In the genomic region with DNA sequence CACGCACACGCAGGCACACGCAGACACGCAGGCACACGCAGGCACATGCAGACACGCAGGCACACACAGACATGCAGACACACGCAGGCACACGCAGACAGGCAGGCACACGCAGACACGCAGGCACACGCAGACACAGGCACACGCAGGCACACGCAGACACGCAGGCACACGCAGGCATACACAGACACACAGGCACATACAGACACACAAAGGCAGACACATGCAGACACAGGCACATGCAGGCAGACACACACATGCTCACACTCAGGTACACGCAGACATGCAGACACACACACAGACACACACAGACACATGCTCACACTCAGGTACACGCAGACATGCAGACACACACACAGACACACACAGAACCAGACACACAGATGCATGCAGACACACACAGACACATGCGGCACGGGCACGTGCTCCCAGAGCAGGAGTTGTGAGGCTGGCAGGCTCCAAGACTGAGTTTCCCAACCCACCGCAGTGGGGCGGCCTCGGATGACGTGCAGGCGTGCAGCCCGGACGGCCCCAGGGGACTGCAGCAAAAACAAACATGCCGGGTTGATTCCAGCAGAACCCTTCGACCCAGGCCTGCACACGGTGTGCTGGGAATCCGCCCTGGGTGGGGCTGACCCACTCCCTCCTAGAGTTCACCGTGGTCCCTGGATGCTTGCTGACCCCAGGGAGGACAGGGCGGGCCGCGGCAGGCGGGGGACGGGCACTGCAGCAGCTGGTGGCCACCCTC, we compare ENCODE assay signal across 12 cellular contexts.
DNase-seq lines count a peak whose midpoint lies in the region; ATAC-seq, FAIRE-seq and TF ChIP-seq lines count a peak whose summit lies in the region.
"Had no signal": no experiment of that assay in that cellular context is flagged by ENCODE, and none has a peak within 500 bp of the region (broad histone marks: within the 10 kb centered on the region; RNA-seq: fewer than 3 reads in every experiment).

No MANE protein-coding gene starts in this region.

- no peak overlapping the region for H4K91ac ChIP-seq in H9 (ENCODE audit: insufficient read length, low read depth, low read length)

- no peak for DNase-seq in H9
- DNase-seq in GM12878 (ENCODE audit: low read depth, low spot score), result no peak
- peak; percentile 94 for DNase-seq in kidney
- peak; percentile 83 for DNase-seq in testis
- no peak for DNase-seq in NCI-H524 treated with DMSO at 0.1 percent for 48 hours (lab: John Stamatoyannopoulos, UW)
- no peak for DNase-seq in midbrain (lab: John Stamatoyannopoulos, UW)
- DNase-seq in natural killer cell, result no peak
- DNase-seq: activated T-cell treated with anti-CD3 and anti-CD28 coated beads, Interleukin-2, amount 50 U/mL, for 48 hours; effector CD8-positive, alpha-beta T cell; NCI-H2029 had no signal

- no peaks in the 10 kb centered on the region for H3K4me1 ChIP-seq in H9 (ENCODE audit: insufficient read depth, low read length)
- peaks cover 7% of the 10 kb centered on the region; the same call in 1 of the 2 replicates for H3K4me1 ChIP-seq in GM12878 (ENCODE audit: control insufficient read depth, insufficient read depth, low read length)
- peaks cover 25 to 27% of the 10 kb centered on the region in 2 donors for H3K4me1 ChIP-seq in kidney (ENCODE audit: control insufficient read depth in 1 of 2, insufficient read depth in 1 of 2, low read depth in 1 of 2, low read length in 2 of 2)
- H3K4me1 ChIP-seq in testis, result peaks cover 18% of the 10 kb centered on the region

- TF ChIP-seq POLR2A in GM12878 (IDR thresholded peaks at IDR 0.05; ENCODE audit: low read depth, low read length), result peak; percentile 45
- TF ChIP-seq POLR2A in testis (IDR thresholded peaks at IDR 0.05), result no peak

- H3K27me3 ChIP-seq in H9 (ENCODE audit: insufficient read depth, low read length) (no peaks in the 10 kb centered on the region), GM12878 (replicated peaks in 1 of 2; ENCODE audit: control insufficient read depth in 2 of 2, insufficient read depth in 2 of 2, low read length in 1 of 2) (no peaks in the 10 kb centered on the region), testis (no peaks in the 10 kb centered on the region)

- no peak overlapping the region for H2AK5ac ChIP-seq in H9 (ENCODE audit: insufficient read length, low read length)

- peak overlapping the region; percentile 22 for H4K5ac ChIP-seq in H9 (ENCODE audit: insufficient read length, low read depth, low read length)

- peaks cover 0 to 2% (median 0%) of the 10 kb centered on the region in 3 experiments; a peak in 2 of 7 replicates for H3K36me3 Mint-ChIP-seq in H9 (ENCODE audit: insufficient read depth in 1 of 3, low read depth in 3 of 3)
- H3K36me3 Mint-ChIP-seq in natural killer cell, result no peaks in the 10 kb centered on the region

- in situ Hi-C loops in GM12878 (cut with MboI), result no loop called here

- H3K4me1 Mint-ChIP-seq in H9 (peaks cover 8 to 10% of the 10 kb centered on the region in 2 experiments), natural killer cell (peaks cover 0 to 6% of the 10 kb centered on the region in 2 donors)

- no peak overlapping the region for H3T11ph ChIP-seq in H9 (ENCODE audit: low read length)

- no peak overlapping the region for H2BK5ac ChIP-seq in H9 (ENCODE audit: insufficient read length, low read length)

- peak overlapping the region; percentile 90 for H4K8ac ChIP-seq in H9 (replicated peaks; ENCODE audit: insufficient read length, low read depth, low read length)

- H3K36me3 ChIP-seq in GM12878 (ENCODE audit: control insufficient read depth in 2 of 2, insufficient read depth in 2 of 2, low read length in 1 of 2) (no peaks in the 10 kb centered on the region), kidney (ENCODE audit: control insufficient read depth in 1 of 2, insufficient read depth in 2 of 2, low read length in 2 of 2) (no peaks in the 10 kb centered on the region), testis (ENCODE audit: low read depth, missing control alignments) (no peaks in the 10 kb centered on the region)

- H3K14ac ChIP-seq in H9 (ENCODE audit: insufficient read depth, low read length), result no peak overlapping the region; the same call in 1 of the 2 replicates

- H2AFZ ChIP-seq in H9 (ENCODE audit: low read length) (no peak overlapping the region), GM12878 (ENCODE audit: control insufficient read depth, low read depth, low read length) (no peak overlapping the region)

- ATAC-seq in GM12878 (no peak), natural killer cell (no peak), GM21381 (IDR thresholded peaks at IDR 0.05; ENCODE audit: unreplicated experiment) (no peak)

- H3K4me3 Mint-ChIP-seq in H9 (no peak overlapping the region), natural killer cell (no peak overlapping the region)

- H3K18ac ChIP-seq in H9 (ENCODE audit: insufficient read length, low read depth, low read length), result peak overlapping the region; percentile 71

- H3K9me3 Mint-ChIP-seq in H9, result peaks cover 0 to 2% of the 10 kb centered on the region in 2 experiments; a peak in 3 of 5 replicates
- H3K9me3 Mint-ChIP-seq in natural killer cell, result no peaks in the 10 kb centered on the region

- H3K4me3 ChIP-seq in GM12878 (no peak overlapping the region), kidney (ENCODE audit: low read length in 2 of 2) (no peak overlapping the region), testis (no peak overlapping the region)

- H3K27ac ChIP-seq in H9 (ENCODE audit: insufficient read length, low read depth, low read length) (no peak overlapping the region), GM12878 (ENCODE audit: control insufficient read depth, insufficient read depth) (no peak overlapping the region), kidney (ENCODE audit: low read depth in 2 of 2, low read length in 2 of 2) (no peak overlapping the region), testis (peak overlapping the region in 1 of 2 donors; percentile 20)

- no peak overlapping the region for H3K23ac ChIP-seq in H9 (ENCODE audit: insufficient read length, low read depth, low read length)

- no peak overlapping the region for H2BK120ac ChIP-seq in H9 (ENCODE audit: low read depth, low read length, poor library complexity, severe bottlenecking)

- no peaks in the 10 kb centered on the region for H3K9me3 ChIP-seq in H9 (ENCODE audit: control insufficient read depth, low read depth, low read length)
- H3K9me3 ChIP-seq in GM12878 (replicated peaks; ENCODE audit: control insufficient read depth, insufficient read depth, low read length), result no peaks in the 10 kb centered on the region; the same call in 2 of the 3 replicates
- no peaks in the 10 kb centered on the region for H3K9me3 ChIP-seq in kidney (ENCODE audit: control insufficient read depth in 1 of 2, low read length in 2 of 2)
- H3K9me3 ChIP-seq in testis, result no peaks in the 10 kb centered on the region

- no peak for TF ChIP-seq RAD21 in GM12878 (IDR thresholded peaks at IDR 0.05; ENCODE audit: insufficient read depth, low read depth, low read length)

- no peak for TF ChIP-seq CTCF in H9 (conservative IDR thresholded peaks at IDR 0.05)
- TF ChIP-seq CTCF in GM12878 (IDR thresholded peaks at IDR 0.05 in 2 of 3, conservative IDR thresholded peaks at IDR 0.05 in 1 of 3; ENCODE audit: control insufficient read depth in 2 of 3, extremely low read depth in 1 of 3, insufficient read depth in 1 of 3, low read depth in 3 of 3, low read length in 3 of 3), result no peak
- no peak for TF ChIP-seq CTCF in kidney (IDR thresholded peaks at IDR 0.05; ENCODE audit: borderline replicate concordance, extremely low read depth, insufficient read depth)
- no peak for TF ChIP-seq CTCF in testis (IDR thresholded peaks at IDR 0.05)
- no peak for TF ChIP-seq CTCF in natural killer cell (IDR thresholded peaks at IDR 0.05)

- H3K27ac Mint-ChIP-seq in H9, result peak overlapping the region in 1 of 3 experiments; percentile 89; a peak in 1 of 7 replicates
- no peak overlapping the region for H3K27ac Mint-ChIP-seq in natural killer cell

- H3K79me1 ChIP-seq in H9 (ENCODE audit: insufficient read depth, low read depth, low read length, poor library complexity, severe bottlenecking), result no peaks in the 10 kb centered on the region

- CTCF ChIA-PET in GM12878 (lab: Yijun Ruan, JAX), result no interaction called here

- H3K23me2 ChIP-seq in H9 (ENCODE audit: insufficient read length, low read depth, low read length, poor library complexity, severe bottlenecking), result peaks cover 12% of the 10 kb centered on the region

- SMC1A ChIA-PET in GM12878 (lab: Charles Lee; ENCODE audit: uncharacterized antibody, unreplicated experiment), result interaction anchor here (1.0 kb wide), 1 partner anchor 32 kb away, joined by 3 read pairs; no protein-coding TSS in a partner anchor

- H3K9ac ChIP-seq in H9 (ENCODE audit: extremely low read depth, insufficient read length, low read length) (no peak overlapping the region), GM12878 (ENCODE audit: control insufficient read depth, insufficient read depth, low read length) (no peak overlapping the region), kidney (ENCODE audit: low read length in 2 of 2) (no peak overlapping the region)

- H2BK12ac ChIP-seq in H9 (ENCODE audit: insufficient read length, low read depth, low read length), result no peak overlapping the region

- RAD21 ChIA-PET in GM12878 (lab: Charles Lee; ENCODE audit: unreplicated experiment), result interaction anchor here (1.3 to 1.6 kb wide), 2 partner anchors 14 to 36 kb away, joined by 3 to 4 read pairs; no protein-coding TSS in a partner anchor

- peak overlapping the region; percentile 4 for H3K56ac ChIP-seq in H9 (ENCODE audit: insufficient read length, low read depth, low read length)

- no CpG with 5 or more reads among the region's 37 CpGs for WGBS in H9 (ENCODE audit: extremely low coverage, insufficient read length, low lambda C conversion rate)
- WGBS in GM12878 (ENCODE audit: insufficient coverage, insufficient replicate concordance, low lambda C conversion rate, missing lambda C conversion rate), result 91% methylated on average over 28 of the region's 37 CpGs
- WGBS in testis, 2 donors, result 39 to 68% methylated on average over 20 to 37 of the region's 37 CpGs

- POLR2A ChIA-PET in GM12878 (lab: Charles Lee), result no interaction called here

- H2BK15ac ChIP-seq in H9 (ENCODE audit: low read depth, low read length), result no peak overlapping the region

- no peak overlapping the region for H3K4ac ChIP-seq in H9 (ENCODE audit: low read depth, low read length)

- FAIRE-seq in GM12878 (lab: Jason Lieb, UNC) (no peak), kidney (lab: Jason Lieb, UNC) (no peak)
- FAIRE-seq: G401.6 had no signal

- intact Hi-C loops in GM12878 (cut with micrococcal nuclease; ENCODE audit: unreplicated experiment) (no loop called here), kidney (cut with DNase I) (no loop called here), testis (cut with DNase I; ENCODE audit: low total_unique reads) (no loop called here), natural killer cell (cut with micrococcal nuclease) (no loop called here)

- no peak overlapping the region for H2BK20ac ChIP-seq in H9 (ENCODE audit: low read depth, low read length, poor library complexity, severe bottlenecking)

- no TSS peak for BruUV-seq in GM12878 (replicated peaks; lab: Mats Ljungman, UMichigan)

- no peak overlapping the region for H3K4me2 ChIP-seq in H9 (ENCODE audit: insufficient read depth, insufficient read length, low read length)
- no peak overlapping the region for H3K4me2 ChIP-seq in GM12878 (ENCODE audit: control insufficient read depth, insufficient read depth)

- H3K27me3 Mint-ChIP-seq in H9 (ENCODE audit: low read depth) (no peaks in the 10 kb centered on the region; the same call in 1 of the 2 replicates), natural killer cell (ENCODE audit: low read depth in 2 of 2) (peaks cover 0 to 3% of the 10 kb centered on the region in 2 donors)

- TF ChIP-seq EP300 in GM12878 (IDR thresholded peaks at IDR 0.05; ENCODE audit: borderline replicate concordance in 1 of 2, control insufficient read depth in 1 of 2, low read depth in 2 of 2, low read length in 2 of 2), result no peak

- H4K20me1 ChIP-seq in H9 (ENCODE audit: control insufficient read depth, insufficient read depth, insufficient read length), result no peaks in the 10 kb centered on the region
- no peaks in the 10 kb centered on the region for H4K20me1 ChIP-seq in GM12878 (ENCODE audit: control insufficient read depth, insufficient read depth)

- H3K79me2 ChIP-seq in H9 (ENCODE audit: insufficient read depth, low read length) (no peaks in the 10 kb centered on the region), GM12878 (ENCODE audit: control insufficient read depth, insufficient read depth, low read length) (no peaks in the 10 kb centered on the region)

Comparison
In these comparisons a context has a peak if more than half of its experiments do, and no peak if none do; other contexts are left out.
1. DNase-seq: peak in kidney (single experiment) and testis (single experiment); none in H9 (single experiment), GM12878 (single experiment), NCI-H524 treated with DMSO at 0.1 percent for 48 hours (single experiment), midbrain (single experiment) and natural killer cell (single experiment).